ENCODE assay signal across 9 cellular contexts in the genomic region with DNA sequence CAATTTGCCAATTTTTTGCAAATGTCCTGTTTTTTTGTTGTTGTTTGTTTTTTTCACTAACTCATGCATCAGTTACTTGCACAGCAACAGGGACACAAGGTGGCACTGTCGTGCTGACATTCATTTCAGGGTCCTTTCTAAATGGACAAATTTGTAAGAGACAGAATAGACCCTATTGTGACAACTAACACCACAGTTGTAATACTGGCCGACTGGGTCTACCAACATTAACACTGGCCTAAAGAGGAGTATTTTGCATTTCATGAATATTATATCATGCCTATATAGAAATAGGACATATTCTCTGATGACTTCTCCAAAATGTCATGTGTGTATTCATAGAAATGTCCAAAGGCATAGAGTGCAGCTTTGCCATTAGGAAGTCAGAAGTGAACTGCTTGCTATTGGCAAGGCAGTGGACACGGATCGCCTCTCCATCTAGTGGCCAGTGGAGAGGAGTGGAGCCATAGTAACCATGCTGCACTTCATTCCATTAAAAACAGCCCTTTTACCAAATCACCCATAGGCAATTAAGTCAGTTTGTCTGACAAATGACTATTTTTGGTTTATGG. TPM values are rescaled to one million over a fixed set of nuclear protein-coding genes. Genes with fewer than 3 reads are reported as not detected.
A peak's percentile ranks its signal among the peaks of the same experiment; 100 is the strongest.
DNase-seq lines count a peak whose midpoint lies in the region; ATAC-seq and TF ChIP-seq lines count a peak whose summit lies in the region.
"Had no signal": no experiment of that assay in that cellular context is flagged by ENCODE, and none has a peak within 500 bp of the region (broad histone marks: within the 10 kb centered on the region; RNA-seq: fewer than 3 reads in every experiment).

No MANE protein-coding gene starts in this region.

- no peaks in the 10 kb centered on the region for H3K36me3 Mint-ChIP-seq in activated naive CD8-positive, alpha-beta T cell treated with anti-CD3 and anti-CD28 coated beads for 36 hours
- H3K36me3 Mint-ChIP-seq in glutamatergic neuron (ENCODE audit: unreplicated experiment) = no peaks in the 10 kb centered on the region
- no peaks in the 10 kb centered on the region for H3K36me3 Mint-ChIP-seq in progenitor cell of endocrine pancreas (ENCODE audit: insufficient read depth)
- no peaks in the 10 kb centered on the region for H3K36me3 Mint-ChIP-seq in stimulated activated memory B cell treated with anti-CD40 and anti-IgM and Interleukin-4, amounts not matched to agents 10 μg/mL and 1 μg/mL and 100 μg/mL, for 72 hours

- TF ChIP-seq CTCF in glutamatergic neuron (IDR thresholded peaks at IDR 0.05; ENCODE audit: partially characterized antibody, unreplicated experiment) (peak; percentile 55), progenitor cell of endocrine pancreas (IDR thresholded peaks at IDR 0.05; ENCODE audit: unreplicated experiment) (peak; percentile 65)

- TF ChIP-seq RAD21 in Ishikawa (IDR thresholded peaks at IDR 0.05; ENCODE audit: low read depth) = peak; percentile 67

- no peak for TF ChIP-seq EP300 in Ishikawa (IDR thresholded peaks at IDR 0.05; ENCODE audit: borderline replicate concordance)

- no peaks in the 10 kb centered on the region for H3K27me3 Mint-ChIP-seq in activated naive CD8-positive, alpha-beta T cell treated with anti-CD3 and anti-CD28 coated beads for 36 hours
- H3K27me3 Mint-ChIP-seq in glutamatergic neuron (ENCODE audit: unreplicated experiment) = no peaks in the 10 kb centered on the region
- no peaks in the 10 kb centered on the region for H3K27me3 Mint-ChIP-seq in progenitor cell of endocrine pancreas
- H3K27me3 Mint-ChIP-seq in stimulated activated memory B cell treated with anti-CD40 and anti-IgM and Interleukin-4, amounts not matched to agents 10 μg/mL and 1 μg/mL and 100 μg/mL, for 72 hours = no peaks in the 10 kb centered on the region
- H3K27me3 Mint-ChIP-seq: dendritic cell treated with granulocyte-macrophage colony-stimulating factor and Interleukin-4, amounts not matched to agents 40 ng/mL and 50 ng/mL, for 4 days had no signal

- no peaks in the 10 kb centered on the region for H3K9me3 Mint-ChIP-seq in activated naive CD8-positive, alpha-beta T cell treated with anti-CD3 and anti-CD28 coated beads for 36 hours
- H3K9me3 Mint-ChIP-seq in glutamatergic neuron (ENCODE audit: unreplicated experiment) = no peaks in the 10 kb centered on the region
- no peaks in the 10 kb centered on the region for H3K9me3 Mint-ChIP-seq in progenitor cell of endocrine pancreas (ENCODE audit: low read depth)
- no peaks in the 10 kb centered on the region for H3K9me3 Mint-ChIP-seq in stimulated activated memory B cell treated with anti-CD40 and anti-IgM and Interleukin-4, amounts not matched to agents 10 μg/mL and 1 μg/mL and 100 μg/mL, for 72 hours
- H3K9me3 Mint-ChIP-seq: dendritic cell treated with granulocyte-macrophage colony-stimulating factor and Interleukin-4, amounts not matched to agents 40 ng/mL and 50 ng/mL, for 4 days had no signal

- H3K4me3 Mint-ChIP-seq in activated naive CD8-positive, alpha-beta T cell treated with anti-CD3 and anti-CD28 coated beads for 36 hours = no peak overlapping the region
- H3K4me3 Mint-ChIP-seq in glutamatergic neuron (ENCODE audit: unreplicated experiment) = no peak overlapping the region
- no peak overlapping the region for H3K4me3 Mint-ChIP-seq in progenitor cell of endocrine pancreas (ENCODE audit: low read depth)
- H3K4me3 Mint-ChIP-seq in stimulated activated memory B cell treated with anti-CD40 and anti-IgM and Interleukin-4, amounts not matched to agents 10 μg/mL and 1 μg/mL and 100 μg/mL, for 72 hours = no peak overlapping the region
- H3K4me3 Mint-ChIP-seq: dendritic cell treated with granulocyte-macrophage colony-stimulating factor and Interleukin-4, amounts not matched to agents 40 ng/mL and 50 ng/mL, for 4 days had no signal

- peaks cover 39% of the 10 kb centered on the region for H3K4me1 Mint-ChIP-seq in activated naive CD8-positive, alpha-beta T cell treated with anti-CD3 and anti-CD28 coated beads for 36 hours
- H3K4me1 Mint-ChIP-seq in glutamatergic neuron (ENCODE audit: low read depth, unreplicated experiment) (no peaks in the 10 kb centered on the region), progenitor cell of endocrine pancreas (ENCODE audit: low read depth) (no peaks in the 10 kb centered on the region)
- peaks cover 7% of the 10 kb centered on the region for H3K4me1 Mint-ChIP-seq in stimulated activated memory B cell treated with anti-CD40 and anti-IgM and Interleukin-4, amounts not matched to agents 10 μg/mL and 1 μg/mL and 100 μg/mL, for 72 hours

- peak; percentile 26 for DNase-seq in DMS 273 treated with DMSO at 0.1 percent for 48 hours (lab: John Stamatoyannopoulos, UW)
- DNase-seq in RPMI7951 (ENCODE audit: low read depth) = peak; percentile 70
- DNase-seq in activated naive CD8-positive, alpha-beta T cell treated with anti-CD3 and anti-CD28 coated beads for 36 hours = peak; percentile 42
- DNase-seq in glutamatergic neuron = peak; percentile 70
- peak; percentile 17 for DNase-seq in progenitor cell of endocrine pancreas (ENCODE audit: low spot score, unreplicated experiment)

- no peak overlapping the region for H3K27ac Mint-ChIP-seq in activated naive CD8-positive, alpha-beta T cell treated with anti-CD3 and anti-CD28 coated beads for 36 hours
- H3K27ac Mint-ChIP-seq in glutamatergic neuron (ENCODE audit: unreplicated experiment) = no peak overlapping the region
- no peak overlapping the region for H3K27ac Mint-ChIP-seq in progenitor cell of endocrine pancreas
- H3K27ac Mint-ChIP-seq in stimulated activated memory B cell treated with anti-CD40 and anti-IgM and Interleukin-4, amounts not matched to agents 10 μg/mL and 1 μg/mL and 100 μg/mL, for 72 hours = no peak overlapping the region
- H3K27ac Mint-ChIP-seq: dendritic cell treated with granulocyte-macrophage colony-stimulating factor and Interleukin-4, amounts not matched to agents 40 ng/mL and 50 ng/mL, for 4 days had no signal

- peak; percentile 62 for ATAC-seq in GM21360 (IDR thresholded peaks at IDR 0.05; ENCODE audit: unreplicated experiment)
- ATAC-seq in stimulated activated memory B cell treated with anti-CD40 and anti-IgM and Interleukin-4, amounts not matched to agents 10 μg/mL and 1 μg/mL and 100 μg/mL, for 72 hours = no peak

TF ChIP-seq in Ishikawa, 13 proteins besides CTCF, POLR2A, EP300 and RAD21:
- TF ChIP-seq TEAD4 (IDR thresholded peaks at IDR 0.05) = no peak
- TF ChIP-seq, protein P1, sequence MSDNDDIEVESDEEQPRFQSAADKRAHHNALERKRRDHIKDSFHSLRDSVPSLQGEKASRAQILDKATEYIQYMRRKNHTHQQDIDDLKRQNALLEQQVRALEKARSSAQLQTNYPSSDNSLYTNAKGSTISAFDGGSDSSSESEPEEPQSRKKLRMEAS (IDR thresholded peaks at IDR 0.05) = 0 out of 2 replicates have a peak, but pooled peaks have one; percentile 27
TF ChIP-seq in Ishikawa: peak in this region for 1.

RNA-seq across cellular contexts. Expression of a gene that starts 54.8 kb away (rescaled TPM):
- 7.7 and 9.0 TPM in 2 replicates for total RNA-seq in RPMI7951 (2014; rRNA removed; shearing (Covaris generic))
- total RNA-seq in activated naive CD8-positive, alpha-beta T cell treated with anti-CD3 and anti-CD28 coated beads for 36 hours = 1 to 10 TPM; 3.5 to 4.5 TPM
- total RNA-seq in glutamatergic neuron (ENCODE audit: unreplicated experiment) (27.5 TPM), progenitor cell of endocrine pancreas (27.3 and 27.8 TPM in 2 replicates)

Comparison
In these comparisons a context has a peak if more than half of its experiments do, and no peak if none do; other contexts are left out.
1. DNase-seq: peak in every context shown above with its lines; median percentile 70 in RPMI7951; 70 in glutamatergic neuron; 42 in activated naive CD8-positive, alpha-beta T cell treated with anti-CD3 and anti-CD28 coated beads for 36 hours; 26 in DMS 273 treated with DMSO at 0.1 percent for 48 hours; 17 in progenitor cell of endocrine pancreas.